In the genomic region with DNA sequence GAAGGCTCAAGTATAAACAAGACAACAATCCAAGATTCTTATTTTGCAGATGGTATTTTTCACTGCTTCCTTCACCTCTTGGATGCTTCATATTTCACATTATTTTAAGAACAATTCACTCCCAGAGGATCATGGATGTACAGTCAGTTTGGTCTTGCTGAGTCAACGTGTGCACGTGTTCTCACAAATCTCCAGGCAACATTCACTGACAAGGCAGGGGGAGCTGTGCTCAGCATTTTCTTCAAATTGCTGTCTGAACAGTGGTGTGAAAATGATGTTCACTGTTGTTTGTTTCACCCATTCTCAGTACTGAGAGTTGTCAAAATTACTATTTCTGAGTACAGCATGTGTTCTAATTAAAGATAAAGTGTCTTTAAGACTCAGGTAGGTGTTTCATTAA, we compare ENCODE assay signal across 10 cellular contexts.
DNase-seq lines count a peak whose midpoint lies in the region; ATAC-seq, FAIRE-seq and TF ChIP-seq lines count a peak whose summit lies in the region.
"Had no signal": no experiment of that assay in that cellular context is flagged by ENCODE, and none has a peak within 500 bp of the region (broad histone marks: within the 10 kb centered on the region; RNA-seq: fewer than 3 reads in every experiment).

No MANE protein-coding gene starts in this region.

- WGBS in K562 (ENCODE audit: insufficient coverage, low coverage, missing lambda C conversion rate), result 0% methylated on average over 2 of the region's 2 CpGs
- 10% methylated on average over 2 of the region's 2 CpGs for WGBS in suprapubic skin

- intact Hi-C loops in K562 (cut with micrococcal nuclease), result no loop called here

- CTCF ChIA-PET in K562 (lab: Yijun Ruan, JAX; ENCODE audit: low intra/inter-chr PET ratio), result no interaction called here

- TF ChIP-seq CTCF in K562 (IDR thresholded peaks at IDR 0.05 in 2 of 3, conservative IDR thresholded peaks at IDR 0.05 in 1 of 3; ENCODE audit: insufficient read depth in 2 of 3, low read depth in 1 of 3, low read length in 3 of 3) (no peak), coronary artery (IDR thresholded peaks at IDR 0.05) (no peak), suprapubic skin (IDR thresholded peaks at IDR 0.05) (peak in 1 of 2 donors; percentile 10)

- H3K4me1 ChIP-seq in K562 (replicated peaks in 1 of 2; ENCODE audit: control insufficient read depth in 2 of 2, insufficient read depth in 2 of 2, low read length in 2 of 2), result no peaks in the 10 kb centered on the region
- H3K4me1 ChIP-seq in suprapubic skin, result no peaks in the 10 kb centered on the region
- H3K4me1 ChIP-seq: vagina had no signal

- H3K9me3 ChIP-seq in K562 (replicated peaks; ENCODE audit: control insufficient read depth, insufficient read depth, low read depth, low read length) (no peaks in the 10 kb centered on the region), suprapubic skin (no peaks in the 10 kb centered on the region)
- H3K9me3 ChIP-seq: vagina had no signal

- H4K20me1 ChIP-seq in K562 (replicated peaks; ENCODE audit: control insufficient read depth, insufficient read depth, low read length), result no peaks in the 10 kb centered on the region

- BruUV-seq in K562 (replicated peaks; lab: Mats Ljungman, UMichigan), result no TSS peak

- no peaks in the 10 kb centered on the region for H3K9me1 ChIP-seq in K562 (ENCODE audit: control insufficient read depth, insufficient read depth, low read length)

- no peak for TF ChIP-seq POLR2A in K562 (conservative IDR thresholded peaks at IDR 0.05)
- TF ChIP-seq POLR2A in suprapubic skin (IDR thresholded peaks at IDR 0.05), result no peak

- ATAC-seq in K562, result no peak
- no peak for ATAC-seq in HG03442 (IDR thresholded peaks at IDR 0.05; ENCODE audit: unreplicated experiment)

- FAIRE-seq in K562 (lab: Jason Lieb, UNC), result no peak

- H3K4me3 ChIP-seq in K562 (no peak overlapping the region), coronary artery (no peak overlapping the region), suprapubic skin (no peak overlapping the region)
- H3K4me3 ChIP-seq: vagina had no signal

- no peak overlapping the region for H3K9ac ChIP-seq in K562 (ENCODE audit: insufficient read depth in 1 of 2, low read depth in 2 of 2, low read length in 2 of 2)

- POLR2A ChIA-PET in K562 (lab: Yijun Ruan, JAX), result no interaction called here

- in situ Hi-C loops in K562 (cut with MboI), result no loop called here

- H3K27me3 ChIP-seq in K562 (ENCODE audit: control insufficient read depth in 2 of 2, insufficient read depth in 2 of 2, low read length in 2 of 2) (no peaks in the 10 kb centered on the region), suprapubic skin (no peaks in the 10 kb centered on the region)
- H3K27me3 ChIP-seq: vagina had no signal

- no peaks in the 10 kb centered on the region for H3K79me2 ChIP-seq in K562 (ENCODE audit: control insufficient read depth, insufficient read depth, low read length)

- H3K36me3 ChIP-seq in K562 (ENCODE audit: control insufficient read depth, insufficient read depth, low read length) (no peaks in the 10 kb centered on the region), suprapubic skin (no peaks in the 10 kb centered on the region)
- H3K36me3 ChIP-seq: vagina had no signal

- no peak overlapping the region for H3K27ac ChIP-seq in K562 (ENCODE audit: extremely low read depth, low read depth, low read length)
- no peak overlapping the region for H3K27ac ChIP-seq in coronary artery
- H3K27ac ChIP-seq in suprapubic skin, result no peak overlapping the region
- H3K27ac ChIP-seq: vagina had no signal

- peak; percentile 67 for DNase-seq in Daoy (ENCODE audit: low read depth)
- DNase-seq in M059J (ENCODE audit: low read depth), result peak; percentile 79
- DNase-seq in K562 (ENCODE audit: extremely low read depth in 1 of 4, low spot score in 3 of 4), result peak in 1 of 4 experiments; percentile 12
- peak; percentile 5 to 69 for DNase-seq in lung microvascular endothelial cell (ENCODE audit: low read depth in 2 of 2)
- DNase-seq in coronary artery (ENCODE audit: low spot score), result no peak
- no peak for DNase-seq in suprapubic skin (ENCODE audit: low spot score in 2 of 2)
- no peak for DNase-seq in OCI-M2 (lab: John Stamatoyannopoulos, UW; ENCODE audit: unreplicated experiment)
- DNase-seq: stimulated activated CD4-positive, alpha-beta T cell treated with anti-CD3 and anti-CD28 coated beads, Interleukin-2, amount 100 ng/mL, for 24 hours had no signal

- H3K4me2 ChIP-seq in K562 (ENCODE audit: insufficient read depth, low read length), result no peak overlapping the region

- H2AFZ ChIP-seq in K562 (ENCODE audit: low read depth, low read length), result no peak overlapping the region

- TF ChIP-seq EP300 in K562 (IDR thresholded peaks at IDR 0.05; ENCODE audit: low read length), result no peak
- TF ChIP-seq EP300 in suprapubic skin (IDR thresholded peaks at IDR 0.05), result no peak

- 0 out of 4 replicates have a peak, but pooled peaks of 1 of the 2 experiments have one; percentile 4 for TF ChIP-seq RAD21 in K562 (CRISPR knock-in tag; conservative IDR thresholded peaks at IDR 0.05 in 1 of 2, IDR thresholded peaks at IDR 0.05 in 1 of 2)

TF ChIP-seq in K562, 482 proteins besides CTCF, POLR2A, EP300 and RAD21 (continues in another document):
- TF ChIP-seq PHF21A (IDR thresholded peaks at IDR 0.05; ENCODE audit: borderline replicate concordance, low read depth) (no peak), BHLHE40 (IDR thresholded peaks at IDR 0.05; ENCODE audit: low read length) (peak; percentile 54; the same call in 1 of the 2 replicates), RUNX1 (IDR thresholded peaks at IDR 0.05; ENCODE audit: low read depth) (no peak), MAFK (IDR thresholded peaks at IDR 0.05; ENCODE audit: low read length) (peak; percentile 16; the same call in 1 of the 2 replicates), MEIS2 (IDR thresholded peaks at IDR 0.05; ENCODE audit: partially characterized antibody) (peak; percentile 14), NFE2 (IDR thresholded peaks at IDR 0.05; ENCODE audit: low read depth) (peak; percentile 63), C11orf30 (IDR thresholded peaks at IDR 0.05; ENCODE audit: low read depth) (peak; percentile 39), ZNF316 (IDR thresholded peaks at IDR 0.05) (peak; percentile 44), KDM4B (IDR thresholded peaks at IDR 0.05; ENCODE audit: borderline replicate concordance in 2 of 2, low read depth in 1 of 2) (no peak), RFX1 (IDR thresholded peaks at IDR 0.05) (peak; percentile 21; the same call in 1 of the 2 replicates), NCOR1 (IDR thresholded peaks at IDR 0.05) (no peak), L3MBTL2 (IDR thresholded peaks at IDR 0.05) (peak; percentile 80), MAFF (IDR thresholded peaks at IDR 0.05; ENCODE audit: low read length) (peak; percentile 12; the same call in 1 of the 2 replicates), MAFG (tag; conservative IDR thresholded peaks at IDR 0.05) (0 out of 2 replicates have a peak, but pooled peaks have one; percentile 14), TEAD1 (CRISPR knock-in tag; IDR thresholded peaks at IDR 0.05) (no peak), KLF6 (CRISPR knock-in tag; IDR thresholded peaks at IDR 0.05; ENCODE audit: borderline replicate concordance) (no peak), U2AF2 (optimal IDR thresholded peaks at IDR 0.05; ENCODE audit: low read depth, low read length) (no peak)

Comparison
In these comparisons a context has a peak if more than half of its experiments do, and no peak if none do; other contexts are left out.
1. DNase-seq: peak in Daoy (single experiment), M059J (single experiment) and lung microvascular endothelial cell (2 of 2); none in coronary artery (single experiment), suprapubic skin (0 of 2) and OCI-M2 (single experiment).